In genomic region chr1:13951793-13952751, GRCh38 we compare ENCODE assay signal across 20 cellular contexts.
A peak's percentile ranks its signal among the peaks of the same experiment; 100 is the strongest.
DNase-seq lines count a peak whose midpoint lies in the region; ATAC-seq and TF ChIP-seq lines count a peak whose summit lies in the region.
"Had no signal": no experiment of that assay in that cellular context is flagged by ENCODE, and none has a peak within 500 bp of the region (broad histone marks: within the 10 kb centered on the region; RNA-seq: fewer than 3 reads in every experiment).

No MANE protein-coding gene starts in this region.

- DNase-seq in Right ventricle myocardium inferior (ENCODE audit: missing footprints) (no peak), heart left ventricle (no peak), endodermal cell (no peak), mesenchymal stem cell (no peak), vagina (ENCODE audit: extremely low spot score in 2 of 2) (no peak), transverse colon (no peak), HUDEP-2 (lab: John Stamatoyannopoulos, UW; ENCODE audit: unreplicated experiment in 76 of 76) (no peak)
- DNase-seq: 8988T; Calu3; CD8-positive, alpha-beta T cell; DMS53; EL; NCI-H1105 treated with DMSO at 0.1 percent for 48 hours; NCI-H1694; NCI-H510A; NCI-H748 treated with DMSO at 0.1 percent for 48 hours; SHP77 treated with DMSO at 0.1 percent for 48 hours had no signal

- H3K27ac Mint-ChIP-seq in endodermal cell, result peak overlapping the region; percentile 45
- H3K27ac Mint-ChIP-seq: CD8-positive, alpha-beta T cell had no signal

- H3K27ac ChIP-seq in heart left ventricle, result peak overlapping the region in 1 of 12 donors; percentile 24
- no peak overlapping the region for H3K27ac ChIP-seq in endodermal cell (ENCODE audit: low read depth, low read length)
- H3K27ac ChIP-seq in mesenchymal stem cell (ENCODE audit: low read length, poor library complexity, severe bottlenecking), result no peak overlapping the region
- peak overlapping the region; percentile 83 for H3K27ac ChIP-seq in vagina
- H3K27ac ChIP-seq in transverse colon, result no peak overlapping the region
- H3K27ac ChIP-seq: BLaER1 had no signal

- no peak overlapping the region for H3K4ac ChIP-seq in mesenchymal stem cell (ENCODE audit: low read depth in 1 of 2, low read length in 2 of 2)

- peaks cover 26% of the 10 kb centered on the region for H3K4me1 Mint-ChIP-seq in endodermal cell

- H3K9me3 ChIP-seq in heart left ventricle (no peaks in the 10 kb centered on the region), endodermal cell (ENCODE audit: control insufficient read depth, low read length) (no peaks in the 10 kb centered on the region), mesenchymal stem cell (ENCODE audit: control insufficient read depth, low read length) (no peaks in the 10 kb centered on the region), vagina (no peaks in the 10 kb centered on the region), transverse colon (no peaks in the 10 kb centered on the region)
- H3K9me3 ChIP-seq: BLaER1 had no signal

- H2BK120ac ChIP-seq in mesenchymal stem cell (ENCODE audit: low read depth, low read length), result no peak overlapping the region

- no peak overlapping the region for H2BK5ac ChIP-seq in mesenchymal stem cell (ENCODE audit: low read depth, low read length, poor library complexity, severe bottlenecking)

- H4K8ac ChIP-seq in mesenchymal stem cell (ENCODE audit: low read length), result no peak overlapping the region

- H3K4me1 ChIP-seq in heart left ventricle (no peaks in the 10 kb centered on the region), endodermal cell (ENCODE audit: control insufficient read depth, insufficient read depth, low read length) (peaks cover 4% of the 10 kb centered on the region), mesenchymal stem cell (ENCODE audit: control insufficient read depth, insufficient read depth, low read depth, low read length) (no peaks in the 10 kb centered on the region), vagina (peaks cover 13% of the 10 kb centered on the region), transverse colon (no peaks in the 10 kb centered on the region)
- H3K4me1 ChIP-seq: BLaER1 had no signal

- H2AFZ ChIP-seq in mesenchymal stem cell (ENCODE audit: low read depth, low read length), result no peak overlapping the region

- H3K4me3 Mint-ChIP-seq in endodermal cell, result no peak overlapping the region
- H3K4me3 Mint-ChIP-seq: CD8-positive, alpha-beta T cell had no signal

- 49 to 64% (median 63%) methylated on average over 4 of the region's 4 CpGs for WGBS in heart left ventricle, 4 donors
- WGBS in endodermal cell (ENCODE audit: insufficient coverage in 1 of 2, insufficient read length in 1 of 2), 2 experiments, result 60 to 100% methylated on average over 2 to 3 of the region's 4 CpGs
- WGBS in mesenchymal stem cell, result 31% methylated on average over 3 of the region's 4 CpGs
- WGBS in transverse colon (ENCODE audit: low coverage in 1 of 2), 2 donors, result 64 to 89% methylated on average over 1 to 4 of the region's 4 CpGs

- H2AK5ac ChIP-seq in mesenchymal stem cell (ENCODE audit: low read length, severe bottlenecking), result no peak overlapping the region

- no peak overlapping the region for H3K18ac ChIP-seq in mesenchymal stem cell (ENCODE audit: low read depth in 1 of 2, low read length in 2 of 2)

- intact Hi-C loops in Right ventricle myocardium inferior (cut with DNase I) (loop anchor here (10.0 kb wide), 1 partner anchor 127 kb away; no protein-coding TSS in a partner anchor), heart left ventricle (cut with DNase I) (loop anchor here in 4 of 10 donors (10.0 kb wide), 2 partner anchors 117 to 137 kb away; no protein-coding TSS in a partner anchor), vagina (cut with DNase I) (no loop called here), transverse colon (cut with DNase I; ENCODE audit: low total_unique reads) (no loop called here)

- no peak for TF ChIP-seq POLR2A in heart left ventricle (IDR thresholded peaks at IDR 0.05)
- TF ChIP-seq POLR2A in vagina (IDR thresholded peaks at IDR 0.05), result no peak
- no peak for TF ChIP-seq POLR2A in transverse colon (IDR thresholded peaks at IDR 0.05)

- no peaks in the 10 kb centered on the region for H3K36me3 Mint-ChIP-seq in endodermal cell (ENCODE audit: low read depth)
- H3K36me3 Mint-ChIP-seq: CD8-positive, alpha-beta T cell had no signal

- H3K27me3 Mint-ChIP-seq in endodermal cell (ENCODE audit: insufficient read depth), result peaks cover 14% of the 10 kb centered on the region

- H3K14ac ChIP-seq in mesenchymal stem cell (ENCODE audit: low read length in 2 of 2), result no peak overlapping the region

- no peak overlapping the region for H2BK15ac ChIP-seq in mesenchymal stem cell (ENCODE audit: low read depth, poor library complexity, severe bottlenecking)

- no peak overlapping the region for H3K23ac ChIP-seq in mesenchymal stem cell (ENCODE audit: low read length in 2 of 2)

- no peaks in the 10 kb centered on the region for H3K9me3 Mint-ChIP-seq in endodermal cell
- H3K9me3 Mint-ChIP-seq: CD8-positive, alpha-beta T cell had no signal

- no peak overlapping the region for H2BK12ac ChIP-seq in mesenchymal stem cell (ENCODE audit: low read length in 2 of 2)

- no peak overlapping the region for H3K4me3 ChIP-seq in heart left ventricle
- H3K4me3 ChIP-seq in endodermal cell (ENCODE audit: low read length), result no peak overlapping the region
- H3K4me3 ChIP-seq in mesenchymal stem cell (ENCODE audit: insufficient read depth in 1 of 2, low read depth in 1 of 2, low read length in 2 of 2), result no peak overlapping the region
- no peak overlapping the region for H3K4me3 ChIP-seq in vagina
- no peak overlapping the region for H3K4me3 ChIP-seq in transverse colon
- H3K4me3 ChIP-seq: BLaER1, GM12878 had no signal

- TF ChIP-seq CTCF in heart left ventricle (IDR thresholded peaks at IDR 0.05) (no peak), endodermal cell (conservative IDR thresholded peaks at IDR 0.05) (no peak), vagina (IDR thresholded peaks at IDR 0.05) (no peak), transverse colon (IDR thresholded peaks at IDR 0.05) (no peak)

- H3K27me3 ChIP-seq in heart left ventricle (peaks cover 0 to 32% (median 0%) of the 10 kb centered on the region in 9 donors), endodermal cell (ENCODE audit: control insufficient read depth, insufficient read depth, low read length, poor library complexity, severe bottlenecking) (peaks cover 11% of the 10 kb centered on the region), mesenchymal stem cell (ENCODE audit: control insufficient read depth in 1 of 2, insufficient read depth in 1 of 2, low read length in 2 of 2) (no peaks in the 10 kb centered on the region), vagina (no peaks in the 10 kb centered on the region), transverse colon (no peaks in the 10 kb centered on the region)
- H3K27me3 ChIP-seq: BLaER1 had no signal

- peak; percentile 45 for ATAC-seq in Right ventricle myocardium inferior
- ATAC-seq in heart left ventricle, result no peak
- no peak for ATAC-seq in GM18868 (IDR thresholded peaks at IDR 0.05; ENCODE audit: unreplicated experiment)
- ATAC-seq: CD8-positive, alpha-beta T cell; GM12878 had no signal

- no peak overlapping the region for H4K91ac ChIP-seq in mesenchymal stem cell (ENCODE audit: low read length)

- no peaks in the 10 kb centered on the region for H3K79me1 ChIP-seq in mesenchymal stem cell (replicated peaks; ENCODE audit: low read length, poor library complexity, severe bottlenecking)

- in situ Hi-C loops in transverse colon (cut with MboI; ENCODE audit: low pct_ligation_motif_present in 1 of 4, low pct_unique_long_range_greater_than_20kb in 1 of 4, low sequenced_read_pairs in 3 of 4), result loop anchor here (10.0 to 25.0 kb wide), 4 partner anchors 117 to 1085 kb away; no protein-coding TSS in a partner anchor

- H3K36me3 ChIP-seq in heart left ventricle (no peaks in the 10 kb centered on the region), endodermal cell (ENCODE audit: control insufficient read depth, insufficient read depth, low read length) (no peaks in the 10 kb centered on the region), mesenchymal stem cell (ENCODE audit: control insufficient read depth in 1 of 2, insufficient read depth in 2 of 2, low read depth in 1 of 2, low read length in 2 of 2) (no peaks in the 10 kb centered on the region), vagina (no peaks in the 10 kb centered on the region), transverse colon (no peaks in the 10 kb centered on the region)
- H3K36me3 ChIP-seq: BLaER1 had no signal

- no peak for TF ChIP-seq EP300 in transverse colon (IDR thresholded peaks at IDR 0.05; ENCODE audit: low read depth)

- H3K9ac ChIP-seq in endodermal cell (ENCODE audit: extremely low read depth, low read length, poor library complexity, severe bottlenecking) (no peak overlapping the region), mesenchymal stem cell (ENCODE audit: low read length) (peak overlapping the region; percentile 55)
- H3K9ac ChIP-seq: BLaER1 had no signal

- H3K4me2 ChIP-seq in mesenchymal stem cell (ENCODE audit: low read length, poor library complexity, severe bottlenecking), result no peak overlapping the region
- H3K4me2 ChIP-seq: BLaER1 had no signal
